Comparison of ENCODE assay signal across 8 cellular contexts in genomic region chr1:154431586-154432373, GRCh38. TPM values are rescaled to one million over a fixed set of nuclear protein-coding genes. Genes with fewer than 3 reads are reported as not detected.
A peak's percentile ranks its signal among the peaks of the same experiment; 100 is the strongest.
DNase-seq lines count a peak whose midpoint lies in the region; ATAC-seq, FAIRE-seq and TF ChIP-seq lines count a peak whose summit lies in the region.

No MANE protein-coding gene starts in this region.

- no peaks in the 10 kb centered on the region for H3K79me1 ChIP-seq in mesendoderm (ENCODE audit: low read length)

- no peaks in the 10 kb centered on the region for H3K36me3 Mint-ChIP-seq in activated naive CD8-positive, alpha-beta T cell treated with anti-CD3 and anti-CD28 coated beads, Interleukin-2, amount 50 U/mL, for 24 hours (ENCODE audit: low read depth)

- H3K4me1 Mint-ChIP-seq in activated naive CD8-positive, alpha-beta T cell treated with anti-CD3 and anti-CD28 coated beads, Interleukin-2, amount 50 U/mL, for 24 hours: peaks cover 31% of the 10 kb centered on the region

- H3K4me3 Mint-ChIP-seq in activated naive CD8-positive, alpha-beta T cell treated with anti-CD3 and anti-CD28 coated beads, Interleukin-2, amount 50 U/mL, for 24 hours: peak overlapping the region; percentile 28

- no TSS peak for BruUV-seq in HepG2 (replicated peaks; lab: Mats Ljungman, UMichigan)

- no peak overlapping the region for H4K5ac ChIP-seq in mesendoderm (ENCODE audit: low read length)

- DNase-seq in HepG2 (ENCODE audit: low spot score): no peak
- DNase-seq in activated naive CD8-positive, alpha-beta T cell treated with anti-CD3 and anti-CD28 coated beads, Interleukin-2, amount 50 U/mL, for 24 hours: peak; percentile 44
- no peak for DNase-seq in mesendoderm
- DNase-seq in NCI-H748 (lab: John Stamatoyannopoulos, UW; ENCODE audit: unreplicated experiment): no peak
- DNase-seq in GDM1 (lab: John Stamatoyannopoulos, UW): no peak
- DNase-seq in testis: no peak

- H2BK5ac ChIP-seq in mesendoderm (ENCODE audit: low read length): peak overlapping the region; percentile 19

- H3K9ac ChIP-seq in liver (ENCODE audit: low read depth in 1 of 2, low read length in 2 of 2) (no peak overlapping the region), HepG2 (ENCODE audit: insufficient read depth, low read depth, low read length) (no peak overlapping the region), mesendoderm (ENCODE audit: low read length) (no peak overlapping the region)

- CTCF ChIA-PET in HepG2 (lab: Yijun Ruan, JAX; ENCODE audit: low intra/inter-chr PET ratio, low total read pairs): no interaction called here

- H3K4me1 ChIP-seq in liver (ENCODE audit: control insufficient read depth in 4 of 4, insufficient read depth in 4 of 4, low read length in 3 of 4) (peaks cover 4 to 60% (median 26%) of the 10 kb centered on the region in 4 donors), HepG2 (ENCODE audit: insufficient read depth, low read length) (peaks cover 25% of the 10 kb centered on the region), mesendoderm (ENCODE audit: control insufficient read depth, low read depth, low read length) (peaks cover 9% of the 10 kb centered on the region), testis (peaks cover 33% of the 10 kb centered on the region)

- peak overlapping the region; percentile 19 to 53 for H3K27ac ChIP-seq in liver (ENCODE audit: low read depth in 1 of 2, low read length in 2 of 2)
- no peak overlapping the region for H3K27ac ChIP-seq in HepG2 (ENCODE audit: extremely low read length, insufficient read depth, low read length)
- H3K27ac ChIP-seq in mesendoderm (ENCODE audit: low read depth, low read length): no peak overlapping the region
- H3K27ac ChIP-seq in testis: no peak overlapping the region

- peaks cover 7 to 59% (median 47%) of the 10 kb centered on the region in 4 donors for H3K36me3 ChIP-seq in liver (ENCODE audit: control insufficient read depth in 4 of 4, insufficient read depth in 3 of 4, low read depth in 1 of 4, low read length in 3 of 4)
- H3K36me3 ChIP-seq in HepG2 (replicated peaks in 1 of 2; ENCODE audit: control insufficient read depth in 1 of 2, insufficient read depth in 2 of 2, low read length in 2 of 2): no peaks in the 10 kb centered on the region; a peak in 2 of 5 replicates
- no peaks in the 10 kb centered on the region for H3K36me3 ChIP-seq in mesendoderm (ENCODE audit: control insufficient read depth, insufficient read depth, low read length)
- H3K36me3 ChIP-seq in testis (ENCODE audit: low read depth, missing control alignments): no peaks in the 10 kb centered on the region

- H3K4me2 ChIP-seq in HepG2 (ENCODE audit: low read depth, low read length) (no peak overlapping the region), mesendoderm (ENCODE audit: low read length) (no peak overlapping the region)

- FAIRE-seq in HepG2 (lab: Jason Lieb, UNC): no peak

- intact Hi-C loops in HepG2 (cut with micrococcal nuclease; ENCODE audit: unreplicated experiment) (no loop called here), testis (cut with DNase I; ENCODE audit: low total_unique reads) (no loop called here)

- H3K56ac ChIP-seq in mesendoderm (ENCODE audit: low read length): peak overlapping the region; percentile 54

- no peaks in the 10 kb centered on the region for H3K27me3 Mint-ChIP-seq in activated naive CD8-positive, alpha-beta T cell treated with anti-CD3 and anti-CD28 coated beads, Interleukin-2, amount 50 U/mL, for 24 hours

- peak overlapping the region; percentile 57 for H3K27ac Mint-ChIP-seq in activated naive CD8-positive, alpha-beta T cell treated with anti-CD3 and anti-CD28 coated beads, Interleukin-2, amount 50 U/mL, for 24 hours

- no peak overlapping the region for H3K18ac ChIP-seq in mesendoderm (ENCODE audit: low read length)

- TF ChIP-seq RAD21 in liver (IDR thresholded peaks at IDR 0.05) (no peak), HepG2 (CRISPR knock-in tag; IDR thresholded peaks at IDR 0.05) (no peak)

- H2BK120ac ChIP-seq in mesendoderm (ENCODE audit: low read depth, low read length): no peak overlapping the region

- 81% methylated on average over 10 of the region's 10 CpGs for WGBS in liver
- WGBS in HepG2 (ENCODE audit: low lambda C conversion rate): 94% methylated on average over 9 of the region's 10 CpGs
- WGBS in mesendoderm (ENCODE audit: extremely low coverage, insufficient coverage, low lambda C conversion rate): no CpG with 5 or more reads among the region's 10 CpGs
- 75 to 83% methylated on average over 10 of the region's 10 CpGs for WGBS in testis, 2 donors

- H3K4ac ChIP-seq in mesendoderm (ENCODE audit: low read depth, low read length): no peak overlapping the region

- H3K9me3 Mint-ChIP-seq in activated naive CD8-positive, alpha-beta T cell treated with anti-CD3 and anti-CD28 coated beads, Interleukin-2, amount 50 U/mL, for 24 hours: no peaks in the 10 kb centered on the region

- no peak for TF ChIP-seq POLR2A in HepG2 (IDR thresholded peaks at IDR 0.05; ENCODE audit: insufficient read depth in 1 of 2, low read depth in 2 of 2, low read length in 2 of 2)
- no peak for TF ChIP-seq POLR2A in testis (IDR thresholded peaks at IDR 0.05)

- H2AFZ ChIP-seq in HepG2 (ENCODE audit: low read length): no peak overlapping the region

- no peak overlapping the region for H4K8ac ChIP-seq in mesendoderm (ENCODE audit: low read depth, low read length)

- H2AK5ac ChIP-seq in mesendoderm (ENCODE audit: low read length): peak overlapping the region; percentile 66

- in situ Hi-C loops in HepG2 (cut with HindIII; ENCODE audit: extremely low pct_ligation_motif_present, low pct_unique_long_range_greater_than_20kb): no loop called here

- H3K23ac ChIP-seq in mesendoderm (ENCODE audit: low read length): no peak overlapping the region

- H3K9me3 ChIP-seq in liver (ENCODE audit: control insufficient read depth in 4 of 4, low read length in 3 of 4) (no peaks in the 10 kb centered on the region), HepG2 (ENCODE audit: low read length) (no peaks in the 10 kb centered on the region), testis (no peaks in the 10 kb centered on the region)

- H3K4me3 ChIP-seq in liver (ENCODE audit: low read depth in 1 of 3, low read length in 3 of 3) (no peak overlapping the region), HepG2 (replicated peaks in 1 of 3; ENCODE audit: insufficient read depth in 1 of 3, low read depth in 2 of 3, low read length in 3 of 3) (no peak overlapping the region), mesendoderm (ENCODE audit: low read length) (no peak overlapping the region), testis (no peak overlapping the region)

- H3K27me3 ChIP-seq in liver (ENCODE audit: control insufficient read depth in 4 of 4, insufficient read depth in 4 of 4, low read length in 3 of 4) (no peaks in the 10 kb centered on the region), HepG2 (ENCODE audit: control insufficient read depth in 1 of 2, insufficient read depth in 2 of 2, low read length in 2 of 2) (no peaks in the 10 kb centered on the region), mesendoderm (ENCODE audit: insufficient read depth, low read length, poor library complexity) (no peaks in the 10 kb centered on the region), testis (no peaks in the 10 kb centered on the region)

- H2BK15ac ChIP-seq in mesendoderm (replicated peaks; ENCODE audit: low read depth): no peak overlapping the region

- TF ChIP-seq EP300 in HepG2 (IDR thresholded peaks at IDR 0.05; ENCODE audit: low read depth in 2 of 2, low read length in 2 of 2): no peak
- TF ChIP-seq EP300 in HepG2 (CRISPR knock-in tag; IDR thresholded peaks at IDR 0.05; ENCODE audit: borderline replicate concordance): no peak

- H3K79me2 ChIP-seq in HepG2 (ENCODE audit: insufficient read depth, low read length): no peaks in the 10 kb centered on the region
- H3K79me2 ChIP-seq in mesendoderm (ENCODE audit: control insufficient read depth, insufficient read depth, low read length): no peaks in the 10 kb centered on the region

- POLR2A ChIA-PET in HepG2 (lab: Yijun Ruan, JAX): interaction anchor here (0.6 to 1.2 kb wide), 3 partner anchors 8 to 46 kb away, joined by 3 to 4 read pairs (median 3); no protein-coding TSS in a partner anchor

- ATAC-seq in HepG2 (no peak), GM21576 (IDR thresholded peaks at IDR 0.05; ENCODE audit: unreplicated experiment) (no peak)
- peak; percentile 90 for ATAC-seq in activated naive CD8-positive, alpha-beta T cell treated with anti-CD3 and anti-CD28 coated beads, Interleukin-2, amount 50 U/mL, for 24 hours

- H4K20me1 ChIP-seq in HepG2 (ENCODE audit: insufficient read depth, low read length): no peaks in the 10 kb centered on the region

- no peak for TF ChIP-seq CTCF in liver (IDR thresholded peaks at IDR 0.05; ENCODE audit: low read depth, low read length, missing input control)
- TF ChIP-seq CTCF in HepG2 (CRISPR knock-in tag; IDR thresholded peaks at IDR 0.05): no peak
- no peak for TF ChIP-seq CTCF in testis (IDR thresholded peaks at IDR 0.05)

TF ChIP-seq in HepG2, 621 proteins besides CTCF, POLR2A, EP300 and RAD21 (continues in another document):
- no peak for TF ChIP-seq SMAD9 (CRISPR knock-in tag; IDR thresholded peaks at IDR 0.05)

RNA-seq across cellular contexts. Expression of gene IL6R, which starts 26.6 kb away (rescaled TPM):
- 10 to 100 TPM; 47.0 to 67.6 TPM for total RNA-seq in liver
- 10 to 100 TPM; 18.8 to 23.6 TPM for polyA plus RNA-seq in liver
- 3.5 and 5.0 TPM in 2 replicates for total RNA-seq in HepG2 (2016; rRNA removed; fragmentation: Illumina TruSeq; extraction: Trizol)
- total RNA-seq in HepG2 (2016; cell fraction: cytosol; rRNA removed; fragmentation: Illumina TruSeq; extraction: Trizol; ENCODE audit: low read depth): 0.71 and 0.91 TPM in 2 replicates
- total RNA-seq in HepG2 (2016; cell fraction: insoluble cytoplasmic fraction; rRNA removed; fragmentation: Illumina TruSeq; extraction: Trizol): 1.9 and 4.6 TPM in 2 replicates
- total RNA-seq in HepG2 (2016; cell fraction: membrane; rRNA removed; fragmentation: Illumina TruSeq; extraction: Trizol): 1.2 and 1.3 TPM in 2 replicates
- total RNA-seq in HepG2 (2016; cell fraction: nucleus; rRNA removed; fragmentation: Illumina TruSeq; extraction: Trizol): 3.7 and 4.0 TPM in 2 replicates
- 24.5 and 30.5 TPM in 2 replicates for polyA plus RNA-seq in HepG2 (2011; rRNA removed)
- 15.2 and 20.2 TPM in 2 replicates for polyA plus RNA-seq in HepG2 (2011; cell fraction: cytosol; rRNA removed)
- 15.9 and 16.7 TPM in 2 replicates for polyA plus RNA-seq in HepG2 (2011; cell fraction: nucleus; rRNA removed)
- polyA plus RNA-seq in HepG2 (2012): 13.7 and 18.5 TPM in 2 replicates
- polyA plus RNA-seq in HepG2 (2016; cell fraction: cytosol; fragmentation: Illumina TruSeq; extraction: Trizol; ENCODE audit: low read depth): 0.28 and 0.32 TPM in 2 replicates
- 1.4 and 2.1 TPM in 2 replicates for polyA plus RNA-seq in HepG2 (2016; cell fraction: insoluble cytoplasmic fraction; fragmentation: Illumina TruSeq; extraction: Trizol; ENCODE audit: low read depth)
- 0.60 and 0.65 TPM in 2 replicates for polyA plus RNA-seq in HepG2 (2016; cell fraction: membrane; fragmentation: Illumina TruSeq; extraction: Trizol; ENCODE audit: low read depth)
- polyA plus RNA-seq in HepG2 (2016; cell fraction: nucleus; fragmentation: Illumina TruSeq; extraction: Trizol; ENCODE audit: insufficient read depth, low read depth): 4.0 and 4.9 TPM in 2 replicates
- 13.3 and 63.4 TPM in 2 replicates for polyA minus RNA-seq in HepG2 (2011; rRNA and poly(A)+ RNA removed; ENCODE audit: low replicate concordance)
- polyA minus RNA-seq in HepG2 (2011; cell fraction: cytosol; rRNA and poly(A)+ RNA removed): 10.3 and 13.7 TPM in 2 replicates
- polyA minus RNA-seq in HepG2 (2011; cell fraction: nucleus; rRNA and poly(A)+ RNA removed): 13.4 and 13.8 TPM in 2 replicates
- 2.4 TPM for polyA plus RNA-seq in mesendoderm (2013, experiment 1 of 2)
- polyA plus RNA-seq in mesendoderm (2013, experiment 2 of 2): 3.6 TPM
- 10 to 100 TPM; 25.0 to 29.7 TPM for total RNA-seq in testis
- polyA plus RNA-seq in testis (ENCODE audit: insufficient read depth, low read depth, low replicate concordance): 8.5 TPM

Comparison
In these comparisons a context has a peak if more than half of its experiments do, and no peak if none do; other contexts are left out.
1. H3K27ac ChIP-seq: peak in liver (2 of 2); none in HepG2 (single experiment), mesendoderm (single experiment) and testis (0 of 2).